ENCODE assay signal across 8 cellular contexts in the genomic region with DNA sequence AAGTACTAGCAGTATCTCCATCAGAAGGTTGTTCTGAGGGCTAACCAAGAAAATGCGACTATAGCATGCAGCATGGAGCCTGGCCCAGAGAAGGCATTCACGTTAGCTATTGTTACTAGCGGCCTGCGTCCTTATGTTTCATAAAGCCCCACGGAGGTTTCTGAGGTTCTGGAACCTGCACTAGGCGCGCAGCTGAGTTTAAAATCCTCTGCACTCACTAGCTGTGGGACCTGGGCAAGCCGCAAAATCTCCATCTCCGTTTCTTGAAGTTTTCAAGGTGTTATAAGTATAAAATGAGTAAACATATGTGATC. TPM values are rescaled to one million over a fixed set of nuclear protein-coding genes. Genes with fewer than 3 reads are reported as not detected.
DNase-seq lines count a peak whose midpoint lies in the region; ATAC-seq and TF ChIP-seq lines count a peak whose summit lies in the region.

No MANE protein-coding gene starts in this region.

- peaks cover 39% of the 10 kb centered on the region for H3K79me2 ChIP-seq in neural progenitor cell (ENCODE audit: low read depth)

- peak overlapping the region; percentile 99 for H3K4me3 Mint-ChIP-seq in neural progenitor cell

- no peaks in the 10 kb centered on the region for H3K27me3 ChIP-seq in neural progenitor cell

- H3K9ac ChIP-seq in neural progenitor cell, result no peak overlapping the region

- H3K4me3 ChIP-seq in epithelial cell of esophagus (ENCODE audit: low read length) (peak overlapping the region; percentile 76), neural progenitor cell (peak overlapping the region; percentile 71)

- peak; percentile 39 for DNase-seq in NCI-H146 (lab: John Stamatoyannopoulos, UW)
- DNase-seq in NCI-H146 treated with DMSO at 0.1 percent for 48 hours (lab: John Stamatoyannopoulos, UW; ENCODE audit: unreplicated experiment), result no peak
- DNase-seq in RPMI8226, result peak; percentile 13
- peak; percentile 14 for DNase-seq in epithelial cell of esophagus (ENCODE audit: low read depth)
- DNase-seq in neural progenitor cell (ENCODE audit: low spot score), result no peak
- DNase-seq in NCI-H526 treated with DMSO at 0.1 percent for 48 hours (lab: John Stamatoyannopoulos, UW), result no peak
- DNase-seq in SHP77 treated with DMSO at 0.1 percent for 48 hours (lab: John Stamatoyannopoulos, UW), result no peak

- peaks cover 21% of the 10 kb centered on the region for H3K4me1 Mint-ChIP-seq in neural progenitor cell

- H3K4me2 ChIP-seq in neural progenitor cell, result peak overlapping the region; percentile 93

- peaks cover 3% of the 10 kb centered on the region for H3K36me3 Mint-ChIP-seq in neural progenitor cell

- no peak overlapping the region for H3K27ac ChIP-seq in neural progenitor cell

- H3K36me3 ChIP-seq in neural progenitor cell, result no peaks in the 10 kb centered on the region

- H4K20me1 ChIP-seq in neural progenitor cell (ENCODE audit: low read depth), result peaks cover 7% of the 10 kb centered on the region

- H3F3A ChIP-seq in neural progenitor cell (ENCODE audit: low read depth), result peaks cover 20% of the 10 kb centered on the region

- no peak for ATAC-seq in GM21529 (IDR thresholded peaks at IDR 0.05; ENCODE audit: unreplicated experiment)

- peak overlapping the region; percentile 99 for H2AFZ ChIP-seq in neural progenitor cell (replicated peaks)

- H3K27me3 Mint-ChIP-seq in neural progenitor cell (ENCODE audit: insufficient read depth, low read depth), result peaks cover 16% of the 10 kb centered on the region

- H3K9me3 Mint-ChIP-seq in neural progenitor cell, result peaks cover 2% of the 10 kb centered on the region

- TF ChIP-seq CTCF in epithelial cell of esophagus (IDR thresholded peaks at IDR 0.05; ENCODE audit: insufficient read depth, low read depth, low read length, missing control alignments), result no peak
- TF ChIP-seq CTCF in neural progenitor cell (IDR thresholded peaks at IDR 0.05), result no peak

- no peaks in the 10 kb centered on the region for H3K9me3 ChIP-seq in neural progenitor cell (ENCODE audit: low read depth)

- H3K4me1 ChIP-seq in neural progenitor cell, result peaks cover 7% of the 10 kb centered on the region

- peak overlapping the region; percentile 6 for H3K27ac Mint-ChIP-seq in neural progenitor cell

RNA-seq across cellular contexts. Expression of a gene that starts 0.7 kb away (rescaled TPM):
- 52.4 and 53.4 TPM in 2 replicates for total RNA-seq in neural progenitor cell (ENCODE audit: low replicate concordance)

Comparison
In these comparisons a context has a peak if more than half of its experiments do, and no peak if none do; other contexts are left out.
1. DNase-seq: peak in NCI-H146 (single experiment), RPMI8226 (single experiment) and epithelial cell of esophagus (single experiment); none in NCI-H146 treated with DMSO at 0.1 percent for 48 hours (single experiment), neural progenitor cell (single experiment), NCI-H526 treated with DMSO at 0.1 percent for 48 hours (single experiment) and SHP77 treated with DMSO at 0.1 percent for 48 hours (single experiment).